In the genomic region with DNA sequence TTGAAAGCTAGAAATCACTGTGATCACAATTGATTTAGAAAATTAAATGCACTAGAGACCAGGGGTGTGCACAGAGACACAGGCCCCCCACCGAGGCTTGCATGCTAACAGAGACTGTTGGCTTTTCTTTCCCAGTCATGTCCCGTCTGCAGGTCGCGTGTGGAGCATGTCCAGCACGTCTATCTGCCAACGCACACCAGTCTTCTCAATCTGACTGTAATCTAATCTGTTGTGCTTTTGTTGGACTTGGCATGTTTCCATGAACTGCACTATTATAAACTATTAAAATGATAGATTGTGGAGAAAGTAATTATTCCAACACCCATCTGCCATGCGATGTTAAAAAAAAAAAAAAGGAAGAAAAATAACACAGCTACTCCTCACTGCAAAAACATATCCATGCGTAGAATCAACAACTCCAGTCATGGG, we compare ENCODE assay signal across 12 cellular contexts.
DNase-seq lines count a peak whose midpoint lies in the region.
"Had no signal": no experiment of that assay in that cellular context is flagged by ENCODE, and none has a peak within 500 bp of the region (broad histone marks: within the 10 kb centered on the region; RNA-seq: fewer than 3 reads in every experiment).

No MANE protein-coding gene starts in this region.

- DNase-seq in COLO668 (lab: John Stamatoyannopoulos, UW; ENCODE audit: unreplicated experiment) (peak; percentile 64), NCI-H1105 treated with DMSO at 0.1 percent for 48 hours (lab: John Stamatoyannopoulos, UW) (peak; percentile 94), NCI-H774 (lab: John Stamatoyannopoulos, UW) (peak; percentile 79), left kidney (ENCODE audit: low read depth, low spot score) (peak; percentile 51), T-helper 1 cell (no peak), UCSD-AML1 (lab: John Stamatoyannopoulos, UW; ENCODE audit: unreplicated experiment) (no peak), ecto neural progenitor cell (ENCODE audit: low spot score) (no peak), kidney glomerular epithelial cell (lab: John Stamatoyannopoulos, UW) (no peak)
- DNase-seq: activated CD4-positive, alpha-beta T cell treated with anti-CD3 and anti-CD28 coated beads for 4 hours; activated T-cell treated with anti-CD3 and anti-CD28 coated beads, Interleukin-2, amount 50 U/mL, for 24 hours; cortex of kidney; stimulated activated CD4-positive, alpha-beta T cell treated with anti-CD3 and anti-CD28 coated beads, Interleukin-2, amount 100 ng/mL, for 48 hours had no signal

Comparison
In these comparisons a context has a peak if more than half of its experiments do, and no peak if none do; other contexts are left out.
1. DNase-seq: peak in COLO668 (single experiment), NCI-H1105 treated with DMSO at 0.1 percent for 48 hours (single experiment), NCI-H774 (single experiment) and left kidney (single experiment); none in T-helper 1 cell (0 of 5), UCSD-AML1 (single experiment), ecto neural progenitor cell (single experiment) and kidney glomerular epithelial cell (single experiment).